ENCODE assay signal across 21 cellular contexts in the genomic region with DNA sequence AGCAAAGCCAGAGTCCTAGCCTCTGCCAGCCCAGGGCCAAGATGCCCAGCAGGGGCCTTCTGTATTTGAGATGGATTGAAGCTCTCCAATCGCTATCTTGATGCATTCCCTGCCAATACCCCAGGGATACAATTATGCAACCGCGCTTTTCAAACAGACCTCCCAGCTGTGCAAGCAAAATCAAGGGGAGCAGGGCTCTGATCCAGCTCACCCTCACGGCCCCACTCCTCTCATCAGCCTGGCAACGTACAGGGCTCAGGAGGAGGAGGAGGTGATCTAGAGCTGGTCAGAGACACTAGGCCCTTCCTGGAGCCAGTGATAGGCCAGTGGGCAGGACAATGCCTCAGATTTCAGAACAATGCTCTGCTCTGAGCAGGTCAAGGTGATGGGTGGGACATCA. TPM values are rescaled to one million over a fixed set of nuclear protein-coding genes. Genes with fewer than 3 reads are reported as not detected.
DNase-seq lines count a peak whose midpoint lies in the region; ATAC-seq and TF ChIP-seq lines count a peak whose summit lies in the region.
"Had no signal": no experiment of that assay in that cellular context is flagged by ENCODE, and none has a peak within 500 bp of the region (broad histone marks: within the 10 kb centered on the region; RNA-seq: fewer than 3 reads in every experiment).

No MANE protein-coding gene starts in this region.

- no TSS peak for BruUV-seq in A673 (replicated peaks; lab: Mats Ljungman, UMichigan)

- H3K36me3 ChIP-seq in A673 (ENCODE audit: insufficient read depth, low read length, poor library complexity, severe bottlenecking): no peaks in the 10 kb centered on the region
- H3K36me3 ChIP-seq in left lung: no peaks in the 10 kb centered on the region
- H3K36me3 ChIP-seq in HAP-1 (replicated peaks): no peaks in the 10 kb centered on the region

- DNase-seq in A673 (ENCODE audit: low spot score): peak; percentile 25
- DNase-seq in NCI-H1092 treated with DMSO at 0.1 percent for 48 hours (lab: John Stamatoyannopoulos, UW): peak; percentile 93
- DNase-seq in NCI-H345 treated with DMSO at 0.1 percent for 48 hours (lab: John Stamatoyannopoulos, UW; ENCODE audit: unreplicated experiment): peak; percentile 5
- DNase-seq in left lung: peak in 1 of 2 donors; percentile 38
- no peak for DNase-seq in mesenteric fat pad (ENCODE audit: low spot score)
- DNase-seq in HAP-1 (ENCODE audit: low spot score in 2 of 2): no peak
- no peak for DNase-seq in activated CD4-positive, alpha-beta T cell treated with anti-CD3 and anti-CD28 coated beads, Interleukin-2, amount 50 U/mL, for 48 hours
- DNase-seq: 8988T, AML-193, DMS53, EL, GF-D8, GOT3, NCI-H1436, NCI-H2029 treated with DMSO at 0.1 percent for 48 hours, NCI-H510A treated with DMSO at 0.1 percent for 48 hours, PC-3, Right ventricle myocardium superior had no signal

- POLR2A ChIA-PET in A673 (lab: Charles Lee; ENCODE audit: low non-redundant PET): no interaction called here

- no peak for TF ChIP-seq CTCF in A673 (conservative IDR thresholded peaks at IDR 0.05; ENCODE audit: low read depth, low read length)
- no peak for TF ChIP-seq CTCF in left lung (IDR thresholded peaks at IDR 0.05)

- H3K27me3 ChIP-seq in A673 (replicated peaks; ENCODE audit: insufficient read depth, low read depth, low read length, poor library complexity) (no peaks in the 10 kb centered on the region), left lung (peaks cover 0 to 7% of the 10 kb centered on the region in 2 donors), HAP-1 (ENCODE audit: low read depth) (no peaks in the 10 kb centered on the region)

- H3K4me3 ChIP-seq in A673 (ENCODE audit: low read depth, low read length, poor library complexity, severe bottlenecking) (no peak overlapping the region), left lung (no peak overlapping the region), HAP-1 (no peak overlapping the region)

- H3K4me1 ChIP-seq in A673 (ENCODE audit: insufficient read depth, low read length, poor library complexity, severe bottlenecking) (no peaks in the 10 kb centered on the region), left lung (no peaks in the 10 kb centered on the region), HAP-1 (no peaks in the 10 kb centered on the region)

- intact Hi-C loops in A673 (cut with micrococcal nuclease; ENCODE audit: unreplicated experiment): loop anchor here (10.0 kb wide), 1 partner anchor 354 kb away; no protein-coding TSS in a partner anchor
- intact Hi-C loops in left lung (cut with DNase I): no loop called here

- H3K27ac ChIP-seq in A673 (ENCODE audit: low read depth, low read length, poor library complexity, severe bottlenecking): no peak overlapping the region
- H3K27ac ChIP-seq in left lung: no peak overlapping the region

- CTCF ChIA-PET in A673 (lab: Charles Lee): no interaction called here

- in situ Hi-C loops in HAP-1 (cut with MboI; ENCODE audit: low sequenced_read_pairs): no loop called here

- peak; percentile 57 for ATAC-seq in left lung
- ATAC-seq in HG03460 (IDR thresholded peaks at IDR 0.05; ENCODE audit: unreplicated experiment): no peak
- ATAC-seq: HCT116, PC-3 had no signal

- H3K9me3 ChIP-seq in A673 (ENCODE audit: low read depth, low read length, poor library complexity, severe bottlenecking) (no peaks in the 10 kb centered on the region), left lung (no peaks in the 10 kb centered on the region), HAP-1 (no peaks in the 10 kb centered on the region)

RNA-seq across cellular contexts. Expression of a gene that starts 48.3 kb away (rescaled TPM):
- total RNA-seq in A673 (2021) (1.3 and 2.7 TPM in 2 replicates), left lung (1 to 10 TPM in 1 of 2 donors, under 1 TPM in 1; 0.86 to 5.5 TPM), mesenteric fat pad (0.16 TPM)
- total RNA-seq: PC-3, RPMI7951 had no signal

RNA-seq across cellular contexts. Expression of a gene that starts 48.6 kb away (rescaled TPM):
- total RNA-seq in A673 (2021) (6.6 and 6.8 TPM in 2 replicates), left lung (1 to 10 TPM; 4.8 to 5.3 TPM), mesenteric fat pad (3.8 TPM)

RNA-seq across cellular contexts. Expression of a gene that starts 48.7 kb away (rescaled TPM):
- total RNA-seq in A673 (2021) (38.3 and 49.3 TPM in 2 replicates), left lung (10 to 100 TPM in 1 of 2 donors, 1 to 10 TPM in 1; 9.7 to 20.4 TPM), mesenteric fat pad (18.2 TPM)

Comparison
In these comparisons a context has a peak if more than half of its experiments do, and no peak if none do; other contexts are left out.
1. DNase-seq: peak in A673 (single experiment), NCI-H1092 treated with DMSO at 0.1 percent for 48 hours (single experiment) and NCI-H345 treated with DMSO at 0.1 percent for 48 hours (single experiment); none in mesenteric fat pad (single experiment), HAP-1 (0 of 2) and activated CD4-positive, alpha-beta T cell treated with anti-CD3 and anti-CD28 coated beads, Interleukin-2, amount 50 U/mL, for 48 hours (0 of 2).